ENCODE assay signal across 8 cellular contexts in the genomic region with DNA sequence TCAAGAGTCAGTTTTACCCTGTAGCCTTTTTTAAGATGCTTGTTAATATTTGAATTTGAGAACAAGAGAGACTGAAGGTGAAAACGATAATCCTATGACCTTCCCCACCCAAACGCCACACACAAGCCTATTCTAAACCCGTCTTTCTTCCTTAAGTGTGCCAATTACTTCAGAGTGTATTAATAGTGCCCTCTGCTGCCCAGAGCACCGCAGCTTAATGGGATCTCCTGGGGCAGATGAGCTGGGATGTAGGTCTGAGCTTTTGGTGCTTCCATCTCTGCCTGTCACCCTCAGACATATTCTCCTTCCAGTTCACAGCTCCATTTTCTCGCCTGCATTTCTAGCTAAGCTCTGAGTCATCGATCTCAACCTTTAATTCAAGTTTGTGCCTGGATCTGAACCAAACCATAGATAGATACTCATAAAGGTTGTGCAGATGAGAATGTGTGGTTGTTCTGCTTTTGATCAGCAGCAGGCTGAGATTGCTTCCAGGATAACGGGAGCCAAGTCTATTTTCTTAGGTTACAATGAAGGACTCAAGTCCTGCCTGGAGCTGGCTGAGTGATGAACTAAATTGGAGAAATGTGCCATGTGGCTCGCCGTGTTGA. TPM values are rescaled to one million over a fixed set of nuclear protein-coding genes. Genes with fewer than 3 reads are reported as not detected.
DNase-seq lines count a peak whose midpoint lies in the region; ATAC-seq and TF ChIP-seq lines count a peak whose summit lies in the region.

No MANE protein-coding gene starts in this region.

- H3K36me3 ChIP-seq in vagina: no peaks in the 10 kb centered on the region

- H3K4me1 ChIP-seq in vagina: no peaks in the 10 kb centered on the region

- intact Hi-C loops in vagina (cut with DNase I): no loop called here

- peaks cover 0 to 5% of the 10 kb centered on the region in 2 donors for H3K9me3 Mint-ChIP-seq in activated naive CD4-positive, alpha-beta T cell treated with anti-CD3 and anti-CD28 coated beads, Interleukin-2, amount 50 U/mL, for 72 hours

- H3K27ac Mint-ChIP-seq in activated naive CD4-positive, alpha-beta T cell treated with anti-CD3 and anti-CD28 coated beads, Interleukin-2, amount 50 U/mL, for 72 hours: no peak overlapping the region

- DNase-seq in GM12865 (ENCODE audit: low read depth): peak; percentile 6
- peak; percentile 63 for DNase-seq in NCI-H524 treated with DMSO at 0.1 percent for 48 hours (lab: John Stamatoyannopoulos, UW)
- no peak for DNase-seq in epithelial cell of proximal tubule (ENCODE audit: low read depth)
- peak; percentile 67 for DNase-seq in putamen (ENCODE audit: low spot score)
- DNase-seq in ecto neural progenitor cell (ENCODE audit: low spot score): no peak
- no peak for DNase-seq in activated naive CD4-positive, alpha-beta T cell treated with anti-CD3 and anti-CD28 coated beads, Interleukin-2, amount 50 U/mL, for 72 hours (ENCODE audit: low spot score in 2 of 2)
- DNase-seq in vagina (ENCODE audit: extremely low spot score in 2 of 2): no peak
- no peak for DNase-seq in cerebellar nuclear complex (lab: John Stamatoyannopoulos, UW)

- TF ChIP-seq CTCF in GM12865 (IDR thresholded peaks at IDR 0.05; ENCODE audit: insufficient read depth, low read depth, low read length, missing control alignments) (peak; percentile 9), epithelial cell of proximal tubule (conservative IDR thresholded peaks at IDR 0.05; ENCODE audit: low read depth, low read length) (peak; percentile 60), vagina (IDR thresholded peaks at IDR 0.05) (no peak)

- TF ChIP-seq POLR2A in vagina (IDR thresholded peaks at IDR 0.05): no peak

- H3K27ac ChIP-seq in vagina: no peak overlapping the region

- H3K4me3 ChIP-seq in GM12865 (ENCODE audit: low read depth, low read length): no peak overlapping the region
- no peak overlapping the region for H3K4me3 ChIP-seq in epithelial cell of proximal tubule (ENCODE audit: low read depth, low read length)
- no peak overlapping the region for H3K4me3 ChIP-seq in vagina

- no peak for ATAC-seq in activated naive CD4-positive, alpha-beta T cell treated with anti-CD3 and anti-CD28 coated beads, Interleukin-2, amount 50 U/mL, for 72 hours

- H3K36me3 Mint-ChIP-seq in activated naive CD4-positive, alpha-beta T cell treated with anti-CD3 and anti-CD28 coated beads, Interleukin-2, amount 50 U/mL, for 72 hours: no peaks in the 10 kb centered on the region

- no peaks in the 10 kb centered on the region for H3K9me3 ChIP-seq in vagina

- H3K27me3 ChIP-seq in vagina: no peaks in the 10 kb centered on the region

RNA-seq across cellular contexts. Expression of gene CDH13, which starts 46.4 kb away (rescaled TPM):
- 38.6 and 85.4 TPM in 2 replicates for total RNA-seq in epithelial cell of proximal tubule
- total RNA-seq in activated naive CD4-positive, alpha-beta T cell treated with anti-CD3 and anti-CD28 coated beads, Interleukin-2, amount 50 U/mL, for 72 hours: not detected
- 123 TPM for total RNA-seq in vagina

Comparison
In these comparisons a context has a peak if more than half of its experiments do, and no peak if none do; other contexts are left out.
1. DNase-seq: peak in GM12865 (single experiment), NCI-H524 treated with DMSO at 0.1 percent for 48 hours (single experiment) and putamen (single experiment); none in epithelial cell of proximal tubule (single experiment), ecto neural progenitor cell (single experiment), activated naive CD4-positive, alpha-beta T cell treated with anti-CD3 and anti-CD28 coated beads, Interleukin-2, amount 50 U/mL, for 72 hours (0 of 2), vagina (0 of 2) and cerebellar nuclear complex (0 of 2).
2. CTCF ChIP-seq: peak in GM12865 (single experiment) and epithelial cell of proximal tubule (single experiment); none in vagina (0 of 3).
3. RNA of gene CDH13, which starts 46.4 kb away (total RNA-seq): 123 TPM in vagina (single experiment) and 38.6 to 85.4 TPM in epithelial cell of proximal tubule; not detected in activated naive CD4-positive, alpha-beta T cell treated with anti-CD3 and anti-CD28 coated beads, Interleukin-2, amount 50 U/mL, for 72 hours; every median in the first group is over 10 times any median in the second.